1 cellular context compared by ENCODE assay signal in the genomic region with DNA sequence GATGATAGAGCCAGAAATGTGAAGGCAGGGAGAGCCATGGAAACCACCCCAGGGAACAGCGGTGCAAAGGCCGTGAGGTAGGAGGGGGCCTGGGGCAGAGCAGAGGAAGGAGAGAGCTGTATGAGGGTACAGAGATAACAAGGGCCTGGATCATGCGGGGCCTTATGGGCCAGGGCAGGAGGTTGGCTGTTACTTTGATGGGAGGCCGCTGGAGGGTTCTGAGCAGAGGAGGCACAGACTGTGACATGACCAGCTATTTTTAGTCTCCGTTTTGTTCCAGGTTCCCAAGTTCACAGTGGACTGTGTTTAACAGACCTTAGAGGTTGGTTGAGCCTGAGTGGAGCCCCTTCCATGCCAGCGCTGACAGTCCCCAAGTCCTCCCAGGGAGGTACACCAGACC.
TF ChIP-seq lines count a peak whose summit lies in the region.

No MANE protein-coding gene starts in this region.

TF ChIP-seq in SK-N-SH treated with all-trans-retinoic acid at 6 μM for 48 hours, 23 proteins besides CTCF, POLR2A, EP300 and RAD21 (continued from another document):
- TF ChIP-seq CSRNP3 (CRISPR knock-in tag; IDR thresholded peaks at IDR 0.05) = no peak
- TF ChIP-seq ZC3H10 (CRISPR knock-in tag; IDR thresholded peaks at IDR 0.05) = no peak
- no peak for TF ChIP-seq OSR1 (CRISPR knock-in tag; IDR thresholded peaks at IDR 0.05)
- no peak for TF ChIP-seq ZFP30 (CRISPR knock-in tag; IDR thresholded peaks at IDR 0.05)
- no peak for TF ChIP-seq BACH2 (CRISPR knock-in tag; IDR thresholded peaks at IDR 0.05; ENCODE audit: borderline replicate concordance)
- TF ChIP-seq TOX (CRISPR knock-in tag; IDR thresholded peaks at IDR 0.05; ENCODE audit: borderline replicate concordance) = no peak
- no peak for TF ChIP-seq ZNF70 (CRISPR knock-in tag; IDR thresholded peaks at IDR 0.05)
- no peak for TF ChIP-seq TCF4 (CRISPR knock-in tag; IDR thresholded peaks at IDR 0.05; ENCODE audit: borderline replicate concordance)
